ENCODE assay signal across 24 cellular contexts in the genomic region with DNA sequence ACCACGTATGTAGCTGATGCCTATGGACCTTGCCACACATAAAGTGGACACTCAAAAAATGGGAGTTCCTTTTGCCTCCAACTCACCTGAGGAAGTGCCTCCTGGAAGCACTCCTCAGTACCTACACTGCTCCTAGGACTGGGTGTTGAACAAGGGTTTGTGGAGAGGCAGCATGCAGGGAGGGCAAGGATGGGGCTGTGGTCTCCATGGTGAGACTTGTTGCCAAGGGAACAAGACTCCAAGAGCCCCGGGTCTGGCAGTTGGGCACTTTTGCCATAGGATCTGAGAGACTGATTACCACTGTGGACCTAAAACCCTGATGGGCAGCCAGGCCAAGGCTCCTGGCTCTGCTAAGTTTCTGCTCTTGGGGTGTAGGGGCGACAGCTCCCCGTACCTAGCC. TPM values are rescaled to one million over a fixed set of nuclear protein-coding genes. Genes with fewer than 3 reads are reported as not detected.
DNase-seq lines count a peak whose midpoint lies in the region; TF ChIP-seq lines count a peak whose summit lies in the region.
"Had no signal": no experiment of that assay in that cellular context is flagged by ENCODE, and none has a peak within 500 bp of the region (broad histone marks: within the 10 kb centered on the region; RNA-seq: fewer than 3 reads in every experiment).

No MANE protein-coding gene starts in this region.

- H3K4me1 ChIP-seq in spleen = peaks cover 9 to 37% (median 23%) of the 10 kb centered on the region in 6 donors

- H3K27me3 ChIP-seq in H7 (ENCODE audit: control insufficient read depth, insufficient read depth, low read length) (no peaks in the 10 kb centered on the region), WERI-Rb-1 (ENCODE audit: insufficient read depth, low read depth, severe bottlenecking) (no peaks in the 10 kb centered on the region), spleen (replicated peaks in 1 of 7) (peaks cover 0 to 16% (median 0%) of the 10 kb centered on the region in 7 donors)

- intact Hi-C loops in spleen (cut with DNase I; ENCODE audit: low total_unique reads) = no loop called here

- H3K9me3 ChIP-seq in WERI-Rb-1 (ENCODE audit: severe bottlenecking) (no peaks in the 10 kb centered on the region), spleen (no peaks in the 10 kb centered on the region)

- TF ChIP-seq CTCF in WERI-Rb-1 (IDR thresholded peaks at IDR 0.05; ENCODE audit: low read depth, low read length) = no peak
- TF ChIP-seq CTCF in spleen (IDR thresholded peaks at IDR 0.05 in 8 of 11, conservative IDR thresholded peaks at IDR 0.05 in 3 of 11) = no peak

- TF ChIP-seq POLR2A in spleen (IDR thresholded peaks at IDR 0.05) = no peak

- no peaks in the 10 kb centered on the region for H3K36me3 ChIP-seq in H7 (replicated peaks; ENCODE audit: control insufficient read depth, insufficient read depth, low read length)
- H3K36me3 ChIP-seq in WERI-Rb-1 = peaks cover 4% of the 10 kb centered on the region; the same call in 1 of the 2 replicates
- no peaks in the 10 kb centered on the region for H3K36me3 ChIP-seq in spleen

- WGBS in spleen, 5 donors = 77 to 92% (median 81%) methylated on average over 3 to 4 of the region's 4 CpGs

- peak in 2 of 3 experiments; percentile 34 to 65 for DNase-seq in NCI-H1417 (lab: John Stamatoyannopoulos, UW)
- no peak for DNase-seq in NCI-H1417 treated with DMSO at 0.1 percent for 48 hours (lab: John Stamatoyannopoulos, UW)
- peak; percentile 63 for DNase-seq in H7
- DNase-seq in WERI-Rb-1 = no peak
- DNase-seq in spleen = no peak
- no peak for DNase-seq in iPS-NIHi7 (ENCODE audit: extremely low spot score)
- no peak for DNase-seq in NCI-H774 (lab: John Stamatoyannopoulos, UW)
- DNase-seq: CD4-positive, alpha-beta T cell; GOT3; HCEC 1CT; Karpas-422; NCI-H1105; NCI-H2029; NCI-H2171; NCI-H226; NCI-H510A; NCI-H82; NK-92 treated with Interleukin-12 subunit alpha and Interleukin-12 subunit beta, amount 100 ng/mL, for 24 hours; PC-9; SHP77; T-cell had no signal

- H3K27ac ChIP-seq in WERI-Rb-1 (0 out of 2 replicates have a peak overlapping the region, but pooled peaks have one; percentile 1), spleen (peak overlapping the region in 7 of 8 donors; percentile 15 to 80 (median 61))
- H3K27ac ChIP-seq: PC-9 had no signal

- H3K4me3 ChIP-seq in H7 (ENCODE audit: insufficient read depth, low read depth, low read length) = no peak overlapping the region
- H3K4me3 ChIP-seq in WERI-Rb-1 (ENCODE audit: low read depth, low read length) = no peak overlapping the region
- no peak overlapping the region for H3K4me3 ChIP-seq in spleen
- H3K4me3 ChIP-seq: PC-9 had no signal

RNA-seq across cellular contexts. Expression of gene NR5A1, which starts 6.9 kb away (rescaled TPM):
- total RNA-seq in H7 (2014; rRNA removed; shearing (Covaris generic)) = 0.30 and 0.73 TPM in 2 replicates
- total RNA-seq in spleen = 100 to 1,000 TPM; 127 to 378 (median 231) TPM
- polyA plus RNA-seq in spleen = 100 to 1,000 TPM in 1 of 3 donors, 10 to 100 TPM in 2; 46.5 to 182 (median 65.0) TPM
- total RNA-seq: A172; CD4-positive, alpha-beta T cell; SK-MEL-5 had no signal
- polyA plus RNA-seq: BJ had no signal

Comparison
In these comparisons a context has a peak if more than half of its experiments do, and no peak if none do; other contexts are left out.
1. DNase-seq: peak in NCI-H1417 (2 of 3) and H7 (single experiment); none in NCI-H1417 treated with DMSO at 0.1 percent for 48 hours (single experiment), WERI-Rb-1 (single experiment), spleen (single experiment), iPS-NIHi7 (single experiment) and NCI-H774 (single experiment).
2. RNA of gene NR5A1, which starts 6.9 kb away (total RNA-seq): 127 to 378 TPM in spleen; 0.30 to 0.73 TPM in H7; every median in the first group is over 10 times any median in the second.